ENCODE assay signal across 10 cellular contexts in genomic region chr10:126350216-126350992, GRCh38. TPM values are rescaled to one million over a fixed set of nuclear protein-coding genes. Genes with fewer than 3 reads are reported as not detected.
DNase-seq lines count a peak whose midpoint lies in the region; ATAC-seq, FAIRE-seq and TF ChIP-seq lines count a peak whose summit lies in the region.
"Had no signal": no experiment of that assay in that cellular context is flagged by ENCODE, and none has a peak within 500 bp of the region (broad histone marks: within the 10 kb centered on the region; RNA-seq: fewer than 3 reads in every experiment).

No MANE protein-coding gene starts in this region.

- H3K36me3 ChIP-seq in small intestine (ENCODE audit: control insufficient read depth in 2 of 2, insufficient read depth in 2 of 2, low read length in 2 of 2) (no peaks in the 10 kb centered on the region), HepG2 (replicated peaks in 1 of 2; ENCODE audit: control insufficient read depth in 1 of 2, insufficient read depth in 2 of 2, low read length in 2 of 2) (no peaks in the 10 kb centered on the region)

- no peaks in the 10 kb centered on the region for H3K79me2 ChIP-seq in HepG2 (ENCODE audit: insufficient read depth, low read length)

- DNase-seq in AG08396 (ENCODE audit: low spot score) (peak; percentile 53), HTR-8/SVneo (ENCODE audit: insufficient read length, low spot score) (peak; percentile 61), chondrocyte (ENCODE audit: low spot score) (no peak), medulla oblongata (ENCODE audit: extremely low spot score) (peak; percentile 18), small intestine (no peak), activated gamma-delta T cell (lab: John Stamatoyannopoulos, UW) (no peak), HepG2 (ENCODE audit: low spot score) (no peak)
- DNase-seq: activated naive CD4-positive, alpha-beta T cell treated with anti-CD3 and anti-CD28 coated beads, Interleukin-2, amount 50 U/mL, for 16 hours; NCI-H774 had no signal

- no peak for TF ChIP-seq RAD21 in HepG2 (CRISPR knock-in tag; IDR thresholded peaks at IDR 0.05)

- H3K4me2 ChIP-seq in HepG2 (ENCODE audit: low read depth, low read length), result no peak overlapping the region

- CTCF ChIA-PET in HepG2 (lab: Yijun Ruan, JAX; ENCODE audit: low intra/inter-chr PET ratio, low total read pairs), result no interaction called here

- no peak for ATAC-seq in GM19452 (IDR thresholded peaks at IDR 0.05; ENCODE audit: unreplicated experiment)
- no peak for ATAC-seq in HepG2

- no peaks in the 10 kb centered on the region for H3K9me3 ChIP-seq in small intestine (ENCODE audit: control insufficient read depth, low read depth)
- no peaks in the 10 kb centered on the region for H3K9me3 ChIP-seq in HepG2 (ENCODE audit: low read length)

- no peak for TF ChIP-seq EP300 in HepG2 (IDR thresholded peaks at IDR 0.05; ENCODE audit: low read depth in 2 of 2, low read length in 2 of 2)
- no peak for TF ChIP-seq EP300 in HepG2 (CRISPR knock-in tag; IDR thresholded peaks at IDR 0.05; ENCODE audit: borderline replicate concordance)

- TF ChIP-seq POLR2A in HepG2 (IDR thresholded peaks at IDR 0.05; ENCODE audit: insufficient read depth in 1 of 2, low read depth in 2 of 2, low read length in 2 of 2), result no peak

- WGBS in small intestine, 3 donors, result 53 to 58% (median 57%) methylated on average over 10 of the region's 10 CpGs
- WGBS in HepG2 (ENCODE audit: low lambda C conversion rate), result 0% methylated on average over 3 of the region's 10 CpGs

- H3K9me3 Mint-ChIP-seq in chondrocyte (ENCODE audit: low read depth), result no peaks in the 10 kb centered on the region

- H3K27ac ChIP-seq in small intestine (ENCODE audit: low read depth in 1 of 2, low read length in 1 of 2) (no peak overlapping the region), HepG2 (ENCODE audit: extremely low read length, insufficient read depth, low read length) (no peak overlapping the region)

- H3K9ac ChIP-seq in HepG2 (ENCODE audit: insufficient read depth, low read depth, low read length), result no peak overlapping the region

- H3K27ac Mint-ChIP-seq in chondrocyte (ENCODE audit: unreplicated experiment), result peak overlapping the region; percentile 83

- H2AFZ ChIP-seq in HepG2 (ENCODE audit: low read length), result no peak overlapping the region

- peaks cover 0 to 1% of the 10 kb centered on the region in 2 donors for H3K27me3 ChIP-seq in small intestine (ENCODE audit: control insufficient read depth in 2 of 2, insufficient read depth in 2 of 2, low read length in 2 of 2)
- peaks cover 1 to 10% of the 10 kb centered on the region in 2 experiments; a peak in 2 of 5 replicates for H3K27me3 ChIP-seq in HepG2 (ENCODE audit: control insufficient read depth in 1 of 2, insufficient read depth in 2 of 2, low read length in 2 of 2)

- H3K4me3 ChIP-seq in small intestine (ENCODE audit: low read depth in 1 of 2, low read length in 2 of 2) (no peak overlapping the region), HepG2 (replicated peaks in 1 of 3; ENCODE audit: insufficient read depth in 1 of 3, low read depth in 2 of 3, low read length in 3 of 3) (no peak overlapping the region)

- peaks cover 13% of the 10 kb centered on the region for H3K36me3 Mint-ChIP-seq in chondrocyte (ENCODE audit: low read depth)

- in situ Hi-C loops in HepG2 (cut with HindIII; ENCODE audit: extremely low pct_ligation_motif_present, low pct_unique_long_range_greater_than_20kb), result no loop called here

- POLR2A ChIA-PET in HepG2 (lab: Yijun Ruan, JAX), result no interaction called here

- TF ChIP-seq CTCF in chondrocyte (IDR thresholded peaks at IDR 0.05) (no peak), HepG2 (CRISPR knock-in tag; IDR thresholded peaks at IDR 0.05) (no peak)

- BruUV-seq in HepG2 (replicated peaks; lab: Mats Ljungman, UMichigan), result no TSS peak

- H4K20me1 ChIP-seq in HepG2 (ENCODE audit: insufficient read depth, low read length), result no peaks in the 10 kb centered on the region

- peaks cover 28% of the 10 kb centered on the region for H3K4me1 Mint-ChIP-seq in chondrocyte (ENCODE audit: low read depth)

- no peaks in the 10 kb centered on the region for H3K27me3 Mint-ChIP-seq in chondrocyte (ENCODE audit: low read depth)

- FAIRE-seq in HTR-8/SVneo (lab: Jason Lieb, UNC), result peak; percentile 28
- FAIRE-seq in small intestine (lab: Jason Lieb, UNC), result no peak
- no peak for FAIRE-seq in HepG2 (lab: Jason Lieb, UNC)

- intact Hi-C loops in HepG2 (cut with micrococcal nuclease; ENCODE audit: unreplicated experiment), result no loop called here

- no peaks in the 10 kb centered on the region for H3K4me1 ChIP-seq in small intestine (ENCODE audit: control insufficient read depth in 2 of 2, insufficient read depth in 1 of 2, low read depth in 1 of 2, low read length in 1 of 2)
- H3K4me1 ChIP-seq in HepG2 (ENCODE audit: insufficient read depth, low read length), result no peaks in the 10 kb centered on the region

- no peak overlapping the region for H3K4me3 Mint-ChIP-seq in chondrocyte (ENCODE audit: unreplicated experiment)

TF ChIP-seq in HepG2, 621 proteins besides CTCF, POLR2A, EP300 and RAD21:
- TF ChIP-seq ZNF143 (CRISPR knock-in tag; IDR thresholded peaks at IDR 0.05), result no peak
- TF ChIP-seq MZF1 (CRISPR knock-in tag; IDR thresholded peaks at IDR 0.05; ENCODE audit: borderline replicate concordance), result no peak
- no peak for TF ChIP-seq THAP11 (CRISPR knock-in tag; IDR thresholded peaks at IDR 0.05)
- TF ChIP-seq ZNF556 (CRISPR knock-in tag; IDR thresholded peaks at IDR 0.05; ENCODE audit: borderline replicate concordance), result no peak
- TF ChIP-seq NBN (conservative IDR thresholded peaks at IDR 0.05), result no peak
- TF ChIP-seq, protein P1, sequence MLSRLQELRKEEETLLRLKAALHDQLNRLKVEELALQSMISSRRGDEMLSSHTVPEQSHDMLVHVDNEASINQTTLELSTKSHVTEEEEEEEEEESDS (CRISPR knock-in tag; IDR thresholded peaks at IDR 0.05; ENCODE audit: borderline replicate concordance), result no peak
- TF ChIP-seq EHMT2 (IDR thresholded peaks at IDR 0.05; ENCODE audit: borderline replicate concordance, low read depth, low read length), result no peak
- TF ChIP-seq MAF1 (CRISPR knock-in tag; IDR thresholded peaks at IDR 0.05; ENCODE audit: borderline replicate concordance), result no peak

RNA-seq across cellular contexts. Expression of gene ADAM12, which starts 37.9 kb away (rescaled TPM):
- total RNA-seq in chondrocyte, result 92.2 to 175 TPM (median 166 TPM) in 3 replicates
- polyA plus RNA-seq in small intestine, result under 1 TPM in 1 of 3 donors, not detected in 2; 0.45 TPM
- not detected in 2 replicates for total RNA-seq in HepG2 (2016; rRNA removed; fragmentation: Illumina TruSeq; extraction: Trizol)
- total RNA-seq in HepG2 (2016; cell fraction: cytosol; rRNA removed; fragmentation: Illumina TruSeq; extraction: Trizol; ENCODE audit: low read depth), result not detected in 2 replicates
- not detected in 2 replicates for total RNA-seq in HepG2 (2016; cell fraction: insoluble cytoplasmic fraction; rRNA removed; fragmentation: Illumina TruSeq; extraction: Trizol)
- not detected in 2 replicates for total RNA-seq in HepG2 (2016; cell fraction: membrane; rRNA removed; fragmentation: Illumina TruSeq; extraction: Trizol)
- not detected in 2 replicates for total RNA-seq in HepG2 (2016; cell fraction: nucleus; rRNA removed; fragmentation: Illumina TruSeq; extraction: Trizol)
- polyA plus RNA-seq in HepG2 (2011; rRNA removed), result not detected in 2 replicates
- not detected in 2 replicates for polyA plus RNA-seq in HepG2 (2011; cell fraction: cytosol; rRNA removed)
- polyA plus RNA-seq in HepG2 (2011; cell fraction: nucleus; rRNA removed), result not detected in 2 replicates
- not detected in 2 replicates for polyA plus RNA-seq in HepG2 (2012)
- not detected in 2 replicates for polyA plus RNA-seq in HepG2 (2016; cell fraction: cytosol; fragmentation: Illumina TruSeq; extraction: Trizol; ENCODE audit: low read depth)
- not detected in 2 replicates for polyA plus RNA-seq in HepG2 (2016; cell fraction: insoluble cytoplasmic fraction; fragmentation: Illumina TruSeq; extraction: Trizol; ENCODE audit: low read depth)
- not detected in 2 replicates for polyA plus RNA-seq in HepG2 (2016; cell fraction: membrane; fragmentation: Illumina TruSeq; extraction: Trizol; ENCODE audit: low read depth)
- polyA plus RNA-seq in HepG2 (2016; cell fraction: nucleus; fragmentation: Illumina TruSeq; extraction: Trizol; ENCODE audit: insufficient read depth, low read depth), result not detected in 2 replicates
- 6.1 TPM in 1 of 2 replicates, not detected in the other for polyA minus RNA-seq in HepG2 (2011; rRNA and poly(A)+ RNA removed; ENCODE audit: low replicate concordance)
- not detected in 2 replicates for polyA minus RNA-seq in HepG2 (2011; cell fraction: cytosol; rRNA and poly(A)+ RNA removed)
- polyA minus RNA-seq in HepG2 (2011; cell fraction: nucleus; rRNA and poly(A)+ RNA removed), result not detected in 2 replicates

Comparison
In these comparisons a context has a peak if more than half of its experiments do, and no peak if none do; other contexts are left out.
1. DNase-seq: peak in AG08396 (single experiment), HTR-8/SVneo (single experiment) and medulla oblongata (single experiment); none in chondrocyte (single experiment), small intestine (single experiment), activated gamma-delta T cell (single experiment) and HepG2 (single experiment).
2. RNA of gene ADAM12, which starts 37.9 kb away (total RNA-seq): 92.2 to 175 TPM in chondrocyte; not detected in HepG2; every median in the first group is over 10 times any median in the second.